In genomic region chr21:42632336-42632751, GRCh38 we compare ENCODE assay signal across 16 cellular contexts. TPM values are rescaled to one million over a fixed set of nuclear protein-coding genes. Genes with fewer than 3 reads are reported as not detected.
DNase-seq lines count a peak whose midpoint lies in the region; ATAC-seq and TF ChIP-seq lines count a peak whose summit lies in the region.
"Had no signal": no experiment of that assay in that cellular context is flagged by ENCODE, and none has a peak within 500 bp of the region (broad histone marks: within the 10 kb centered on the region; RNA-seq: fewer than 3 reads in every experiment).

No MANE protein-coding gene starts in this region.

- TF ChIP-seq CTCF in natural killer cell (IDR thresholded peaks at IDR 0.05), result no peak

- intact Hi-C loops in natural killer cell (cut with micrococcal nuclease) (no loop called here), sciatic nerve (cut with DNase I) (no loop called here)

- H3K4me3 Mint-ChIP-seq in natural killer cell treated with Interleukin-12 subunit alpha and Interleukin-12 subunit beta and Interleukin-15 and Interleukin-18, amount 100 ng/mL, for 72 hours, result no peak overlapping the region
- no peak overlapping the region for H3K4me3 Mint-ChIP-seq in natural killer cell
- H3K4me3 Mint-ChIP-seq: CD4-positive, alpha-beta T cell had no signal

- DNase-seq in natural killer cell treated with Interleukin-12 subunit alpha and Interleukin-12 subunit beta and Interleukin-15 and Interleukin-18, amount 100 ng/mL, for 72 hours (ENCODE audit: low spot score), result no peak
- no peak for DNase-seq in natural killer cell
- peak; percentile 46 for DNase-seq in islet precursor cell
- peak; percentile 51 for DNase-seq in sciatic nerve (ENCODE audit: low spot score)
- no peak for DNase-seq in NCI-H446 (lab: John Stamatoyannopoulos, UW)
- no peak for DNase-seq in activated gamma-delta T cell (lab: John Stamatoyannopoulos, UW)
- DNase-seq in germinal center (ENCODE audit: low spot score), result no peak
- DNase-seq: BE2C; Caco-2; CD4-positive, alpha-beta T cell; NCI-H1694 treated with DMSO at 0.1 percent for 48 hours; NCI-H2107; NCI-H510A treated with DMSO at 0.1 percent for 48 hours; NCI-H774; SIG-M5 had no signal

- no peaks in the 10 kb centered on the region for H3K27me3 Mint-ChIP-seq in natural killer cell treated with Interleukin-12 subunit alpha and Interleukin-12 subunit beta and Interleukin-15 and Interleukin-18, amount 100 ng/mL, for 72 hours
- H3K27me3 Mint-ChIP-seq in natural killer cell (ENCODE audit: low read depth in 2 of 2), result no peaks in the 10 kb centered on the region
- H3K27me3 Mint-ChIP-seq: CD4-positive, alpha-beta T cell had no signal

- peak; percentile 26 to 56 for ATAC-seq in natural killer cell treated with Interleukin-12 subunit alpha and Interleukin-12 subunit beta and Interleukin-15 and Interleukin-18, amount 100 ng/mL, for 72 hours
- no peak for ATAC-seq in natural killer cell
- no peak for ATAC-seq in sciatic nerve

- no peak overlapping the region for H3K27ac Mint-ChIP-seq in natural killer cell treated with Interleukin-12 subunit alpha and Interleukin-12 subunit beta and Interleukin-15 and Interleukin-18, amount 100 ng/mL, for 72 hours
- H3K27ac Mint-ChIP-seq in natural killer cell, result no peak overlapping the region
- H3K27ac Mint-ChIP-seq: CD4-positive, alpha-beta T cell had no signal

- no peaks in the 10 kb centered on the region for H3K9me3 Mint-ChIP-seq in natural killer cell treated with Interleukin-12 subunit alpha and Interleukin-12 subunit beta and Interleukin-15 and Interleukin-18, amount 100 ng/mL, for 72 hours
- H3K9me3 Mint-ChIP-seq in natural killer cell, result no peaks in the 10 kb centered on the region
- H3K9me3 Mint-ChIP-seq: CD4-positive, alpha-beta T cell had no signal

- H3K4me1 Mint-ChIP-seq in natural killer cell treated with Interleukin-12 subunit alpha and Interleukin-12 subunit beta and Interleukin-15 and Interleukin-18, amount 100 ng/mL, for 72 hours (ENCODE audit: low read depth in 2 of 2), result no peaks in the 10 kb centered on the region
- H3K4me1 Mint-ChIP-seq in natural killer cell, result no peaks in the 10 kb centered on the region

- H3K36me3 Mint-ChIP-seq in natural killer cell treated with Interleukin-12 subunit alpha and Interleukin-12 subunit beta and Interleukin-15 and Interleukin-18, amount 100 ng/mL, for 72 hours, result no peaks in the 10 kb centered on the region
- H3K36me3 Mint-ChIP-seq in natural killer cell, result no peaks in the 10 kb centered on the region

RNA-seq across cellular contexts. Expression of gene PDE9A, which starts 21.1 kb away (rescaled TPM):
- total RNA-seq in natural killer cell treated with Interleukin-12 subunit alpha and Interleukin-12 subunit beta and Interleukin-15 and Interleukin-18, amount 100 ng/mL, for 72 hours, result 1 to 10 TPM; 1.4 to 2.2 TPM
- total RNA-seq in natural killer cell (1 to 10 TPM; 1.0 to 4.1 (median 1.2) TPM), sciatic nerve (32.6 TPM)
- total RNA-seq: RPMI7951 had no signal

Comparison
In these comparisons a context has a peak if more than half of its experiments do, and no peak if none do; other contexts are left out.
1. ATAC-seq: peak in natural killer cell treated with Interleukin-12 subunit alpha and Interleukin-12 subunit beta and Interleukin-15 and Interleukin-18, amount 100 ng/mL, for 72 hours (2 of 2); none in natural killer cell (0 of 3) and sciatic nerve (single experiment).
2. DNase-seq: peak in islet precursor cell (single experiment) and sciatic nerve (single experiment); none in natural killer cell treated with Interleukin-12 subunit alpha and Interleukin-12 subunit beta and Interleukin-15 and Interleukin-18, amount 100 ng/mL, for 72 hours (single experiment), natural killer cell (single experiment), NCI-H446 (0 of 2), activated gamma-delta T cell (single experiment) and germinal center (single experiment).